In genomic region chr5:87151547-87151946, GRCh38 we compare ENCODE assay signal across 11 cellular contexts.
DNase-seq lines count a peak whose midpoint lies in the region; ATAC-seq and TF ChIP-seq lines count a peak whose summit lies in the region.
"Had no signal": no experiment of that assay in that cellular context is flagged by ENCODE, and none has a peak within 500 bp of the region (broad histone marks: within the 10 kb centered on the region; RNA-seq: fewer than 3 reads in every experiment).

No MANE protein-coding gene starts in this region.

- DNase-seq in CD1c-positive myeloid dendritic cell (ENCODE audit: extremely low spot score) = peak; percentile 70
- peak; percentile 87 for DNase-seq in glomerular visceral epithelial cell (ENCODE audit: extremely low spot score)
- DNase-seq in NCI-H1092 (lab: John Stamatoyannopoulos, UW) = no peak
- no peak for DNase-seq in NCI-H2107 treated with DMSO at 0.1 percent for 48 hours (lab: John Stamatoyannopoulos, UW; ENCODE audit: unreplicated experiment)
- DNase-seq: endodermal cell; nucleus accumbens; stimulated activated naive CD4-positive, alpha-beta T cell treated with Interleukin-2 at 50 U/mL for 16 hours had no signal

- peak; percentile 76 for ATAC-seq in HG02981 (IDR thresholded peaks at IDR 0.05; ENCODE audit: unreplicated experiment)
- peak; percentile 91 for ATAC-seq in SK-N-SH treated with all-trans-retinoic acid at 6 μM for 48 hours
- ATAC-seq in GM21381 (IDR thresholded peaks at IDR 0.05; ENCODE audit: unreplicated experiment) = no peak
- no peak for ATAC-seq in HG02763 (IDR thresholded peaks at IDR 0.05; ENCODE audit: unreplicated experiment)

TF ChIP-seq in SK-N-SH treated with all-trans-retinoic acid at 6 μM for 48 hours, 23 proteins besides CTCF, POLR2A, EP300 and RAD21:
- no peak for TF ChIP-seq TOX (CRISPR knock-in tag; IDR thresholded peaks at IDR 0.05; ENCODE audit: borderline replicate concordance)

Comparison
In these comparisons a context has a peak if more than half of its experiments do, and no peak if none do; other contexts are left out.
1. DNase-seq: peak in CD1c-positive myeloid dendritic cell (single experiment) and glomerular visceral epithelial cell (single experiment); none in NCI-H1092 (single experiment) and NCI-H2107 treated with DMSO at 0.1 percent for 48 hours (single experiment).
2. ATAC-seq: peak in HG02981 (single experiment) and SK-N-SH treated with all-trans-retinoic acid at 6 μM for 48 hours (single experiment); none in GM21381 (single experiment) and HG02763 (single experiment).